In genomic region chr19:2494447-2495129, GRCh38 we compare ENCODE assay signal across 8 cellular contexts. TPM values are rescaled to one million over a fixed set of nuclear protein-coding genes. Genes with fewer than 3 reads are reported as not detected.
DNase-seq lines count a peak whose midpoint lies in the region; TF ChIP-seq lines count a peak whose summit lies in the region.

No MANE protein-coding gene starts in this region.

- peaks cover 23% of the 10 kb centered on the region for H3K27me3 Mint-ChIP-seq in IgD-negative memory B cell

- peaks cover 2% of the 10 kb centered on the region for H3K36me3 Mint-ChIP-seq in IgD-negative memory B cell

- peak overlapping the region; percentile 79 to 83 (median 81) for H3K4me3 Mint-ChIP-seq in IgD-negative memory B cell

- peak overlapping the region in 2 of 3 donors; percentile 83 to 89 for H3K27ac Mint-ChIP-seq in IgD-negative memory B cell

- H3K4me1 Mint-ChIP-seq in IgD-negative memory B cell: peaks cover 15 to 25% (median 16%) of the 10 kb centered on the region in 3 donors

- no peak for TF ChIP-seq CTCF in coronary artery (IDR thresholded peaks at IDR 0.05)

- H3K9me3 Mint-ChIP-seq in IgD-negative memory B cell: no peaks in the 10 kb centered on the region

- H3K4me3 ChIP-seq in coronary artery: peak overlapping the region; percentile 81

- peak overlapping the region; percentile 68 to 96 for H3K27ac ChIP-seq in coronary artery

- DNase-seq in ELF-1 (ENCODE audit: low read depth, low spot score): peak; percentile 65
- peak; percentile 56 to 59 for DNase-seq in activated CD4-positive, alpha-beta T cell treated with anti-CD3 and anti-CD28 coated beads for 4 hours
- DNase-seq in coronary artery (ENCODE audit: low spot score): peak; percentile 95
- DNase-seq in left kidney (ENCODE audit: low read depth, low spot score): peak; percentile 84
- peak; percentile 52 for DNase-seq in stimulated activated CD4-positive, alpha-beta T cell treated with anti-CD3 and anti-CD28 coated beads, Interleukin-4, amount 100 ng/mL, for 1 hour
- DNase-seq in GDM1 (lab: John Stamatoyannopoulos, UW): no peak
- no peak for DNase-seq in NCI-H187 (lab: John Stamatoyannopoulos, UW)

RNA-seq across cellular contexts. Expression of gene GADD45B, which starts 18.7 kb away (rescaled TPM):
- polyA plus RNA-seq in IgD-negative memory B cell: 98.0 TPM

RNA-seq across cellular contexts. Expression of gene LMNB2, which starts 37.8 kb away (rescaled TPM):
- 4.6 TPM for polyA plus RNA-seq in IgD-negative memory B cell

Comparison
In these comparisons a context has a peak if more than half of its experiments do, and no peak if none do; other contexts are left out.
1. DNase-seq: peak in ELF-1 (single experiment), activated CD4-positive, alpha-beta T cell treated with anti-CD3 and anti-CD28 coated beads for 4 hours (2 of 2), coronary artery (single experiment), left kidney (single experiment) and stimulated activated CD4-positive, alpha-beta T cell treated with anti-CD3 and anti-CD28 coated beads, Interleukin-4, amount 100 ng/mL, for 1 hour (single experiment); none in GDM1 (single experiment) and NCI-H187 (0 of 2).